1 cellular context compared by ENCODE assay signal in the genomic region with DNA sequence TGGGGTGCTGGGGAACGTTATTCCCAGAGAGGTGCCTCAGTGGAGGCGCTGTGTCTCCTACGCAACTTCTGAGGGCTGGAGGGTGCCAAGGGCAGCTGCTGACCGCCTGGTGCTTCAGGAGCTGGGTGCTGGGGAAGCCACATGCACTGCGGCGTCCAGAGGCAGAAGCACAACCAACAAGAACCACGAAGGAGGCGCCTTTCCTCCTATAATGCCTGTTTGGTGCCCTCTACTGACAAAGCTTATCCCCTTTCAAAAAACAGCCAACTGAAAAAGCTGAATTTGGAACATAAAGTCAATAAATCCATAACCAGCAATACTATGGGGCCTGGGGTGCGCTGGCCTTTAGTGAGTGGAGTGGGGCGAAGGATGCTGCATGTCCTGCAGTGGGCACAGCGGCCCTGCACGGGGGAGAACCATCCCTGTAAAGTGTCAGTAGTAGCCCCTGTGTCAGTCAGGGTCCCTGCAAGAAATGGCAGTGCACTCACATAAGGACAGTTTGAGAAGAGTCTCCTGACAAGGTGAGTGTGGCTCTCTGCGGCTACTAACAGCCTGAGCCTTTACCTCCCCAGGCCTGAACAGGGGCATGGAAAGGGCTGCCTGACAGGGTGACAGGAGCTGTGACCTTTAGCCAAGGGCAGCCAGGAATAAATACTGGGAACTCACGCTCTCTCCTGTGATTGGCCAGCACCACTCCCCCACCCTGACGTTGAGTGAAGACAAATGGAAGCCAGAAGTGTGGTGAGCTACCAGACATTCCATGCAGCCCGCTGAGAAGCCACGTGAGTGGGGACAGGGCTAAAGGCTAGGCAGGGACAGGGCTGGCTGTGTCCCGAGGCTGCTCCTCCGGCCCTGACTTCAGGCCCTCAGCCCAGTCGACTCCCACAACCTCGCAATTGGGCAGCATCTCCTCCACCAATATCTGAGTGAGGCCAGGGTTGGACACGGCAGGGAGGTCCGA.
TF ChIP-seq lines count a peak whose summit lies in the region.

No MANE protein-coding gene starts in this region.

TF ChIP-seq in A549, 52 proteins besides CTCF, POLR2A, EP300 and RAD21:
- TF ChIP-seq SMC3 (IDR thresholded peaks at IDR 0.05), result peak; percentile 30; the same call in 2 of the 3 replicates
- TF ChIP-seq, protein P1, sequence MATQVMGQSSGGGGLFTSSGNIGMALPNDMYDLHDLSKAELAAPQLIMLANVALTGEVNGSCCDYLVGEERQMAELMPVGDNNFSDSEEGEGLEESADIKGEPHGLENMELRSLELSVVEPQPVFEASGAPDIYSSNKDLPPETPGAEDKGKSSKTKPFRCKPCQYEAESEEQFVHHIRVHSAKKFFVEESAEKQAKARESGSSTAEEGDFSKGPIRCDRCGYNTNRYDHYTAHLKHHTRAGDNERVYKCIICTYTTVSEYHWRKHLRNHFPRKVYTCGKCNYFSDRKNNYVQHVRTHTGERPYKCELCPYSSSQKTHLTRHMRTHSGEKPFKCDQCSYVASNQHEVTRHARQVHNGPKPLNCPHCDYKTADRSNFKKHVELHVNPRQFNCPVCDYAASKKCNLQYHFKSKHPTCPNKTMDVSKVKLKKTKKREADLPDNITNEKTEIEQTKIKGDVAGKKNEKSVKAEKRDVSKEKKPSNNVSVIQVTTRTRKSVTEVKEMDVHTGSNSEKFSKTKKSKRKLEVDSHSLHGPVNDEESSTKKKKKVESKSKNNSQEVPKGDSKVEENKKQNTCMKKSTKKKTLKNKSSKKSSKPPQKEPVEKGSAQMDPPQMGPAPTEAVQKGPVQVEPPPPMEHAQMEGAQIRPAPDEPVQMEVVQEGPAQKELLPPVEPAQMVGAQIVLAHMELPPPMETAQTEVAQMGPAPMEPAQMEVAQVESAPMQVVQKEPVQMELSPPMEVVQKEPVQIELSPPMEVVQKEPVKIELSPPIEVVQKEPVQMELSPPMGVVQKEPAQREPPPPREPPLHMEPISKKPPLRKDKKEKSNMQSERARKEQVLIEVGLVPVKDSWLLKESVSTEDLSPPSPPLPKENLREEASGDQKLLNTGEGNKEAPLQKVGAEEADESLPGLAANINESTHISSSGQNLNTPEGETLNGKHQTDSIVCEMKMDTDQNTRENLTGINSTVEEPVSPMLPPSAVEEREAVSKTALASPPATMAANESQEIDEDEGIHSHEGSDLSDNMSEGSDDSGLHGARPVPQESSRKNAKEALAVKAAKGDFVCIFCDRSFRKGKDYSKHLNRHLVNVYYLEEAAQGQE (IDR thresholded peaks at IDR 0.05), result no peak
TF ChIP-seq in A549: peak in this region for 1.
